Comparison of ENCODE assay signal across 21 cellular contexts in genomic region chr9:103082494-103082893, GRCh38.
A peak's percentile ranks its signal among the peaks of the same experiment; 100 is the strongest.
DNase-seq lines count a peak whose midpoint lies in the region; ATAC-seq and TF ChIP-seq lines count a peak whose summit lies in the region.
"Had no signal": no experiment of that assay in that cellular context is flagged by ENCODE, and none has a peak within 500 bp of the region (broad histone marks: within the 10 kb centered on the region; RNA-seq: fewer than 3 reads in every experiment).

No MANE protein-coding gene starts in this region.

- no peaks in the 10 kb centered on the region for H3K4me1 Mint-ChIP-seq in stimulated activated effector memory CD8-positive, alpha-beta T cell treated with anti-CD3 and anti-CD28 coated beads, Interleukin-12 subunit alpha, Interleukin-12 subunit beta, amount 100 ng/mL, for 72 hours
- no peaks in the 10 kb centered on the region for H3K4me1 Mint-ChIP-seq in HFFc6 (ENCODE audit: low read depth)
- H3K4me1 Mint-ChIP-seq: CD14-positive monocyte; CD4-positive, alpha-beta memory T cell; CD4-positive, CD25-positive, alpha-beta regulatory T cell; CD8-positive, alpha-beta memory T cell had no signal

- DNase-seq in SK-N-DZ (ENCODE audit: low spot score) (peak; percentile 85), G401 (ENCODE audit: low spot score) (no peak), HFFc6 (no peak)
- no peak for DNase-seq in stimulated activated effector memory CD8-positive, alpha-beta T cell treated with anti-CD3 and anti-CD28 coated beads, Interleukin-12 subunit alpha, Interleukin-12 subunit beta, amount 100 ng/mL, for 72 hours (ENCODE audit: low spot score in 2 of 2)
- DNase-seq: 8988T; ACHN; BE2C; C1 segment of cervical spinal cord; CD4-positive, alpha-beta memory T cell; CD4-positive, CD25-positive, alpha-beta regulatory T cell; CD8-positive, alpha-beta memory T cell; COR-L47; DMS 273 treated with DMSO at 0.1 percent for 48 hours; DMS153; DMS53; DMS79; DND-41; EL; GF-D8 had no signal

- in situ Hi-C loops in G401 (cut with HindIII; ENCODE audit: low sequenced_read_pairs): no loop called here

- no peak overlapping the region for H3K4me3 Mint-ChIP-seq in stimulated activated effector memory CD8-positive, alpha-beta T cell treated with anti-CD3 and anti-CD28 coated beads, Interleukin-12 subunit alpha, Interleukin-12 subunit beta, amount 100 ng/mL, for 72 hours
- H3K4me3 Mint-ChIP-seq in HFFc6: no peak overlapping the region
- H3K4me3 Mint-ChIP-seq: CD14-positive monocyte; CD4-positive, alpha-beta memory T cell; CD4-positive, CD25-positive, alpha-beta regulatory T cell; CD8-positive, alpha-beta memory T cell had no signal

- H3K27ac Mint-ChIP-seq in stimulated activated effector memory CD8-positive, alpha-beta T cell treated with anti-CD3 and anti-CD28 coated beads, Interleukin-12 subunit alpha, Interleukin-12 subunit beta, amount 100 ng/mL, for 72 hours: no peak overlapping the region
- no peak overlapping the region for H3K27ac Mint-ChIP-seq in HFFc6
- H3K27ac Mint-ChIP-seq: CD14-positive monocyte; CD4-positive, alpha-beta memory T cell; CD4-positive, CD25-positive, alpha-beta regulatory T cell; CD8-positive, alpha-beta memory T cell had no signal

- peaks cover 8% of the 10 kb centered on the region for H3K9me3 Mint-ChIP-seq in stimulated activated effector memory CD8-positive, alpha-beta T cell treated with anti-CD3 and anti-CD28 coated beads, Interleukin-12 subunit alpha, Interleukin-12 subunit beta, amount 100 ng/mL, for 72 hours
- peaks cover 13% of the 10 kb centered on the region for H3K9me3 Mint-ChIP-seq in HFFc6
- H3K9me3 Mint-ChIP-seq: CD14-positive monocyte had no signal

- H3K36me3 Mint-ChIP-seq in stimulated activated effector memory CD8-positive, alpha-beta T cell treated with anti-CD3 and anti-CD28 coated beads, Interleukin-12 subunit alpha, Interleukin-12 subunit beta, amount 100 ng/mL, for 72 hours: no peaks in the 10 kb centered on the region
- H3K36me3 Mint-ChIP-seq in HFFc6 (ENCODE audit: low read depth): no peaks in the 10 kb centered on the region
- H3K36me3 Mint-ChIP-seq: CD14-positive monocyte; CD4-positive, alpha-beta memory T cell; CD4-positive, CD25-positive, alpha-beta regulatory T cell; CD8-positive, alpha-beta memory T cell had no signal

- no peak for TF ChIP-seq CTCF in HFFc6 (IDR thresholded peaks at IDR 0.05)

- H3K27me3 Mint-ChIP-seq in HFFc6 (ENCODE audit: insufficient read depth): no peaks in the 10 kb centered on the region
- H3K27me3 Mint-ChIP-seq: CD4-positive, alpha-beta memory T cell; CD4-positive, CD25-positive, alpha-beta regulatory T cell; CD8-positive, alpha-beta memory T cell had no signal

- no peak for ATAC-seq in SK-N-SH treated with all-trans-retinoic acid at 6 μM for 48 hours
- ATAC-seq in stimulated activated effector memory CD8-positive, alpha-beta T cell treated with anti-CD3 and anti-CD28 coated beads, Interleukin-12 subunit alpha, Interleukin-12 subunit beta, amount 100 ng/mL, for 72 hours: no peak

TF ChIP-seq in SK-N-SH treated with all-trans-retinoic acid at 6 μM for 48 hours, 23 proteins besides CTCF, POLR2A, EP300 and RAD21 (continues in another document):
- TF ChIP-seq CSDC2 (CRISPR knock-in tag; IDR thresholded peaks at IDR 0.05) (no peak), ZNF8 (CRISPR knock-in tag; IDR thresholded peaks at IDR 0.05) (no peak), CSRNP3 (CRISPR knock-in tag; IDR thresholded peaks at IDR 0.05) (no peak), RARB (CRISPR knock-in tag; IDR thresholded peaks at IDR 0.05) (no peak), ESRRG (CRISPR knock-in tag; IDR thresholded peaks at IDR 0.05) (0 out of 2 replicates have a peak, but pooled peaks have one; percentile 61), ZFP30 (CRISPR knock-in tag; IDR thresholded peaks at IDR 0.05) (no peak), POU6F1 (CRISPR knock-in tag; IDR thresholded peaks at IDR 0.05; ENCODE audit: borderline replicate concordance, low read depth) (no peak), TSHZ2 (CRISPR knock-in tag; IDR thresholded peaks at IDR 0.05) (peak; percentile 55; the same call in 1 of the 2 replicates), TOX (CRISPR knock-in tag; IDR thresholded peaks at IDR 0.05; ENCODE audit: borderline replicate concordance) (no peak), ZNF70 (CRISPR knock-in tag; IDR thresholded peaks at IDR 0.05) (no peak), BACH2 (CRISPR knock-in tag; IDR thresholded peaks at IDR 0.05; ENCODE audit: borderline replicate concordance) (no peak), PATZ1 (CRISPR knock-in tag; IDR thresholded peaks at IDR 0.05; ENCODE audit: borderline replicate concordance) (no peak), OSR1 (CRISPR knock-in tag; IDR thresholded peaks at IDR 0.05) (no peak), CREB5 (CRISPR knock-in tag; IDR thresholded peaks at IDR 0.05; ENCODE audit: low read depth) (no peak), ARNTL (CRISPR knock-in tag; IDR thresholded peaks at IDR 0.05; ENCODE audit: borderline replicate concordance, low read depth) (no peak)
